ENCODE assay signal across 21 cellular contexts in the genomic region with DNA sequence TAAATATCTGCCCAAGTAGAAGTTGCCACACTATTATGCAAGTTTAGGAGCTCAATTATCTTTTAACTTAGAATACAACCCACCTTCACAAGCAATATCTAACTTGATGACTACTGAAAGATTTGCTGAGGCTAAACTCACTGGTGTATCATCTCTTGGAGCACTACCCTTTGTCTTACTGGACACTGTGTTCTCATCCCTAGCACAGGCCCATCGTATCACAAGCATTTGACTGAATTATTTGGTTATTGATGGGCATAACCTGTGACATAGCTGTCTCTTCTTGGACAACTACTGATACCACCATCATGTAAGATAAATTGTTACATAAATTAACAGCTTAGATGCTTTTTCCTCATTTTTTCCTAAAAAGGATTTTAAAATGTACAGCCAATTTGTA.
"Had no signal": no experiment of that assay in that cellular context is flagged by ENCODE, and none has a peak within 500 bp of the region (broad histone marks: within the 10 kb centered on the region; RNA-seq: fewer than 3 reads in every experiment).

No MANE protein-coding gene starts in this region.

- H3K27ac ChIP-seq: cardiac muscle cell, dorsolateral prefrontal cortex, left lung, neural progenitor cell, ovary, spleen, VCaP had no signal

- H3K27me3 ChIP-seq: adrenal gland, cardiac muscle cell, dorsolateral prefrontal cortex, left lung, neural progenitor cell, ovary, spleen had no signal

- H3K9me3 ChIP-seq: adrenal gland, ovary had no signal

- H3K4me3 ChIP-seq: adrenal gland, cardiac muscle cell, dorsolateral prefrontal cortex, left lung, neural progenitor cell, ovary, spleen had no signal

- ATAC-seq: activated T-cell treated with anti-CD3 and anti-CD28 coated beads, Interleukin-2, amount 50 U/mL, for 4 hours; stimulated activated memory B cell treated with anti-CD40 and anti-IgM and Interleukin-4, amounts not matched to agents 10 μg/mL and 1 μg/mL and 100 μg/mL, for 72 hours; T-helper 17 cell had no signal

- DNase-seq: activated CD4-positive, alpha-beta T cell treated with anti-CD3 and anti-CD28 coated beads, Interleukin-2, amount 50 U/mL, for 1 hour; activated CD4-positive, CD25-positive, alpha-beta regulatory T cell treated with anti-CD3 and anti-CD28 coated beads, Interleukin-2, amount 50 U/mL, for 72 hours; activated CD8-positive, alpha-beta memory T cell treated with anti-CD3 and anti-CD28 coated beads, Interleukin-2, amount 50 U/mL, for 4 hours; activated gamma-delta T cell; activated T-cell treated with anti-CD3 and anti-CD28 coated beads, Interleukin-2, amount 50 U/mL, for 4 hours; adrenal gland; dorsolateral prefrontal cortex; endodermal cell; head of caudate nucleus; left lung; mammary epithelial cell; naive B cell; ovary; spleen; stimulated activated CD4-positive, alpha-beta T cell treated with anti-CD3 and anti-CD28 coated beads, Interleukin-4, amount 100 ng/mL, for 4 hours; T-helper 17 cell had no signal

- H2AFZ ChIP-seq: neural progenitor cell had no signal

- H3K4me1 ChIP-seq: adrenal gland, neural progenitor cell, spleen had no signal

- FAIRE-seq: frontal cortex had no signal

- H3K4me2 ChIP-seq: neural progenitor cell had no signal

- H3K9ac ChIP-seq: neural progenitor cell had no signal

- H3K36me3 ChIP-seq: adrenal gland, cardiac muscle cell, left lung, neural progenitor cell, ovary, spleen had no signal
